ENCODE assay signal across 24 cellular contexts in the genomic region with DNA sequence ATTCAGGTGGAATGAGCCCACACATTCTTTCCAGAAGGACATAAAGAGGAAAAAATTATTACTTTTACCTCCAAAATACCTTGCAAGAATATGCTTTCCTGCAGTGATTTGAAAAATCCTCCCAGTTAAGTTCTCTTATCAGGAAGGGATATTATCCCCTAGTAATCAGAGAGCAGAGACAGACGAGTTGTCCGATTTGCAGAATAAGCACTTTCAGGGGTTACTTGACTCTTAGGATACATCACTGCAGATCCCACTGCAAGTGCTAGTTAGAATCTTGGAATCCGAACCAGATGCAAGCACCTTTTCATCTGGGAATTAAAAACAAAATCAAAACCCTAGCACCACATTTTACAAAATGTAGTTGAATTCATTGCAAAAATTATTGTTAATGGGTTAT. TPM values are rescaled to one million over a fixed set of nuclear protein-coding genes. Genes with fewer than 3 reads are reported as not detected.
"Had no signal": no experiment of that assay in that cellular context is flagged by ENCODE, and none has a peak within 500 bp of the region (broad histone marks: within the 10 kb centered on the region; RNA-seq: fewer than 3 reads in every experiment).

No MANE protein-coding gene starts in this region.

- H3K4me1 Mint-ChIP-seq: activated naive CD8-positive, alpha-beta T cell treated with anti-CD3 and anti-CD28 coated beads for 36 hours; T-helper 17 cell had no signal

- H3K9me3 ChIP-seq: tibial nerve had no signal

- DNase-seq: activated CD4-positive, alpha-beta T cell treated with anti-CD3 and anti-CD28 coated beads for 4 hours; activated CD4-positive, alpha-beta T cell treated with anti-CD3 and anti-CD28 coated beads, Interleukin-2, amount 50 U/mL, for 48 hours; activated CD4-positive, CD25-positive, alpha-beta regulatory T cell; activated CD8-positive, alpha-beta memory T cell treated with anti-CD3 and anti-CD28 coated beads, Interleukin-2, amount 50 U/mL, for 48 hours; activated naive CD4-positive, alpha-beta T cell treated with Interleukin-2 at 50 U/mL for 16 hours; activated naive CD8-positive, alpha-beta T cell treated with anti-CD3 and anti-CD28 coated beads for 36 hours; activated T-cell treated with anti-CD3 and anti-CD28 coated beads, Interleukin-2, amount 50 U/mL, for 48 hours; effector CD4-positive, alpha-beta T cell; foreskin keratinocyte; hippocampal formation; occipital lobe; retina; stimulated activated CD4-positive, alpha-beta T cell treated with anti-CD3 and anti-CD28 coated beads, Interleukin-12 subunit alpha, Interleukin-12 subunit beta, amount 100 ng/mL, for 4 hours; stimulated activated CD4-positive, alpha-beta T cell treated with anti-CD3 and anti-CD28 coated beads, Interleukin-4, amount 100 ng/mL, for 4 hours; stimulated activated naive CD8-positive, alpha-beta T cell treated with anti-CD3 and anti-CD28 coated beads, Interleukin-15, Interleukin-2, amounts not matched to agents 100 U/mL and 50 U/mL, for 24 hours; substantia nigra; SW 1271; T-helper 17 cell had no signal

- H3K27ac Mint-ChIP-seq: activated naive CD8-positive, alpha-beta T cell treated with anti-CD3 and anti-CD28 coated beads for 36 hours; dendritic cell treated with granulocyte-macrophage colony-stimulating factor and Interleukin-4, amounts not matched to agents 40 ng/mL and 50 ng/mL, for 4 days; progenitor cell of endocrine pancreas; T-helper 17 cell had no signal

- FAIRE-seq: urothelium cell line had no signal

- H3K27me3 ChIP-seq: foreskin keratinocyte had no signal

- H3K36me3 Mint-ChIP-seq: activated naive CD8-positive, alpha-beta T cell treated with anti-CD3 and anti-CD28 coated beads for 36 hours had no signal

- H3K36me3 ChIP-seq: tibial nerve had no signal

- ATAC-seq: foreskin keratinocyte; stimulated activated naive CD8-positive, alpha-beta T cell treated with anti-CD3 and anti-CD28 coated beads, Interleukin-15, Interleukin-2, amounts not matched to agents 100 U/mL and 50 U/mL, for 24 hours; T-helper 17 cell had no signal

- H3K4me1 ChIP-seq: foreskin keratinocyte had no signal

- H3K4me3 ChIP-seq: tibial nerve had no signal

- H3K4me3 Mint-ChIP-seq: activated naive CD8-positive, alpha-beta T cell treated with anti-CD3 and anti-CD28 coated beads for 36 hours; dendritic cell treated with granulocyte-macrophage colony-stimulating factor and Interleukin-4, amounts not matched to agents 40 ng/mL and 50 ng/mL, for 4 days; neural crest cell; T-helper 17 cell had no signal

- H3K27ac ChIP-seq: foreskin keratinocyte had no signal

- H3K9me3 Mint-ChIP-seq: activated naive CD8-positive, alpha-beta T cell treated with anti-CD3 and anti-CD28 coated beads for 36 hours; dendritic cell treated with granulocyte-macrophage colony-stimulating factor and Interleukin-4, amounts not matched to agents 40 ng/mL and 50 ng/mL, for 4 days; neural crest cell had no signal

RNA-seq across cellular contexts. Expression of gene FOXL1, which starts 33.6 kb away (rescaled TPM):
- total RNA-seq: activated CD8-positive, alpha-beta memory T cell treated with anti-CD3 and anti-CD28 coated beads for 36 hours; activated naive CD8-positive, alpha-beta T cell treated with anti-CD3 and anti-CD28 coated beads for 36 hours; progenitor cell of endocrine pancreas had no signal

RNA-seq across cellular contexts. Expression of gene FOXC2, which starts 45.3 kb away (rescaled TPM):
- total RNA-seq: activated CD8-positive, alpha-beta memory T cell treated with anti-CD3 and anti-CD28 coated beads for 36 hours; activated naive CD8-positive, alpha-beta T cell treated with anti-CD3 and anti-CD28 coated beads for 36 hours; foreskin keratinocyte; neural crest cell; progenitor cell of endocrine pancreas; T-helper 17 cell had no signal
- polyA plus RNA-seq: foreskin keratinocyte had no signal
